In the genomic region with DNA sequence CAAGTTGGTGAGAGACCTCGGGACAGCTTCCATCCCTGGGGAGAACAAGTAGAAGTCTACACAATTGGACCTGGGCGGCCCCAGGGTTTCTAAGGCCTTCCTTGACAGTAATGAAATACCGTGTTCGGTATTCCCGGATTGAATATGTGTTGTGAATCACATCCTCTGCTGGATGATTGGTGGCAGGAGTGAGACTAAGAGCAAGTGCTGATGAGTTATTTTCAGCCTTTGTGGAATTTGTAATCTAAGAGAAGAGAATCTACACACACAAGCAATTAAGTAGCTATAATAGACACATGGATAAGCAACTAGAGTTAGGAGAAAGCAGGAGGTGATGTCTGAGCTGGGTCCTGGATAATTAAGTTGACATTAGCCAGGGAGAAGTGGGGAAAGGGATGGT, we compare ENCODE assay signal across 19 cellular contexts.
DNase-seq lines count a peak whose midpoint lies in the region; ATAC-seq and TF ChIP-seq lines count a peak whose summit lies in the region.
"Had no signal": no experiment of that assay in that cellular context is flagged by ENCODE, and none has a peak within 500 bp of the region (broad histone marks: within the 10 kb centered on the region; RNA-seq: fewer than 3 reads in every experiment).

No MANE protein-coding gene starts in this region.

- no peak overlapping the region for H3K4me3 ChIP-seq in right atrium auricular region
- H3K4me3 ChIP-seq in heart left ventricle, result no peak overlapping the region
- H3K4me3 ChIP-seq in left ventricle myocardium inferior, result no peak overlapping the region
- H3K4me3 ChIP-seq in right cardiac atrium (ENCODE audit: low read length), result no peak overlapping the region
- H3K4me3 ChIP-seq in esophagus muscularis mucosa, result no peak overlapping the region
- H3K4me3 ChIP-seq: A549; BLaER1 treated with 17β-estradiol and CSF1 and Interleukin-3, amounts not matched to agents 10 nM and 100 nM; GM12878 had no signal

- TF ChIP-seq CTCF in right atrium auricular region (IDR thresholded peaks at IDR 0.05), result no peak
- no peak for TF ChIP-seq CTCF in heart left ventricle (IDR thresholded peaks at IDR 0.05)
- no peak for TF ChIP-seq CTCF in left ventricle myocardium inferior (IDR thresholded peaks at IDR 0.05; ENCODE audit: borderline replicate concordance)
- no peak for TF ChIP-seq CTCF in esophagus muscularis mucosa (IDR thresholded peaks at IDR 0.05)

- H3K4me1 ChIP-seq in right atrium auricular region (no peaks in the 10 kb centered on the region), heart left ventricle (peaks cover 0 to 6% (median 0%) of the 10 kb centered on the region in 12 donors), left ventricle myocardium inferior (peaks cover under 1% of the 10 kb centered on the region), right cardiac atrium (ENCODE audit: control insufficient read depth, insufficient read depth, low read length) (no peaks in the 10 kb centered on the region), esophagus muscularis mucosa (no peaks in the 10 kb centered on the region)
- H3K4me1 ChIP-seq: A549, Caco-2 had no signal

- no peak for TF ChIP-seq POLR2A in heart left ventricle (IDR thresholded peaks at IDR 0.05)
- no peak for TF ChIP-seq POLR2A in esophagus muscularis mucosa (IDR thresholded peaks at IDR 0.05; ENCODE audit: low read depth)

- H3K27ac ChIP-seq in right atrium auricular region (no peak overlapping the region), heart left ventricle (peak overlapping the region in 4 of 12 donors; percentile 13 to 43 (median 22)), left ventricle myocardium inferior (replicated peaks) (peak overlapping the region; percentile 21), right cardiac atrium (ENCODE audit: low read length) (peak overlapping the region; percentile 26), esophagus muscularis mucosa (replicated peaks in 1 of 4) (no peak overlapping the region)
- H3K27ac ChIP-seq: 22Rv1; A549; BLaER1 treated with 17β-estradiol and CSF1 and Interleukin-3, amounts not matched to agents 10 nM and 100 nM; C4-2B had no signal

- intact Hi-C loops in Right ventricle myocardium inferior (cut with DNase I), result loop anchor here (5.0 kb wide), 3 partner anchors 36 to 76 kb away; partner anchors contain the start of gene VWC2
- intact Hi-C loops in heart left ventricle (cut with DNase I), result loop anchor here in 1 of 10 donors (5.0 kb wide), 1 partner anchor 66 kb away; no protein-coding TSS in a partner anchor
- intact Hi-C loops in left ventricle myocardium inferior (cut with micrococcal nuclease), result no loop called here
- intact Hi-C loops in right cardiac atrium (cut with DNase I), result no loop called here
- intact Hi-C loops in esophagus muscularis mucosa (cut with DNase I), result no loop called here

- WGBS in heart left ventricle, 4 donors, result 54 to 65% (median 60%) methylated on average over 5 of the region's 5 CpGs
- 72% methylated on average over 5 of the region's 5 CpGs for WGBS in right cardiac atrium
- 65% methylated on average over 5 of the region's 5 CpGs for WGBS in esophagus muscularis mucosa

- no peaks in the 10 kb centered on the region for H3K27me3 ChIP-seq in right atrium auricular region
- H3K27me3 ChIP-seq in heart left ventricle, result no peaks in the 10 kb centered on the region
- no peaks in the 10 kb centered on the region for H3K27me3 ChIP-seq in left ventricle myocardium inferior (ENCODE audit: low read depth)
- no peaks in the 10 kb centered on the region for H3K27me3 ChIP-seq in right cardiac atrium (ENCODE audit: control insufficient read depth, insufficient read depth)
- H3K27me3 ChIP-seq in esophagus muscularis mucosa, result peaks cover 0 to 5% (median 0%) of the 10 kb centered on the region in 4 donors
- H3K27me3 ChIP-seq: BLaER1 treated with 17β-estradiol and CSF1 and Interleukin-3, amounts not matched to agents 10 nM and 100 nM had no signal

- H3K36me3 ChIP-seq in right atrium auricular region (no peaks in the 10 kb centered on the region), heart left ventricle (no peaks in the 10 kb centered on the region), left ventricle myocardium inferior (no peaks in the 10 kb centered on the region), esophagus muscularis mucosa (no peaks in the 10 kb centered on the region)
- H3K36me3 ChIP-seq: BLaER1 treated with 17β-estradiol and CSF1 and Interleukin-3, amounts not matched to agents 10 nM and 100 nM had no signal

- no peak for TF ChIP-seq EP300 in esophagus muscularis mucosa (IDR thresholded peaks at IDR 0.05)

- no peak for DNase-seq in Right ventricle myocardium inferior (ENCODE audit: missing footprints)
- no peak for DNase-seq in right atrium auricular region (ENCODE audit: low spot score)
- no peak for DNase-seq in heart left ventricle
- DNase-seq in left ventricle myocardium inferior, result no peak
- DNase-seq in right cardiac atrium, result no peak
- no peak for DNase-seq in esophagus muscularis mucosa (ENCODE audit: extremely low spot score)
- DNase-seq: AML-193; Caco-2; Calu3; CD4-positive, alpha-beta T cell; CD8-positive, alpha-beta T cell; DMS79 treated with DMSO at 0.1 percent for 48 hours; GF-D8 had no signal

- peak; percentile 48 for ATAC-seq in Right ventricle myocardium inferior
- ATAC-seq in heart left ventricle, result peak in 3 of 4 donors; percentile 36 to 60 (median 50)
- ATAC-seq in right cardiac atrium, result peak in 1 of 2 donors; percentile 35
- no peak for ATAC-seq in GM19452 (IDR thresholded peaks at IDR 0.05; ENCODE audit: unreplicated experiment)
- ATAC-seq: A549; CD8-positive, alpha-beta T cell; GM12878 had no signal

- H3K9me3 ChIP-seq in right atrium auricular region, result no peaks in the 10 kb centered on the region
- no peaks in the 10 kb centered on the region for H3K9me3 ChIP-seq in heart left ventricle
- H3K9me3 ChIP-seq in left ventricle myocardium inferior (replicated peaks), result no peaks in the 10 kb centered on the region
- H3K9me3 ChIP-seq in right cardiac atrium (ENCODE audit: control insufficient read depth, low read length), result no peaks in the 10 kb centered on the region
- no peaks in the 10 kb centered on the region for H3K9me3 ChIP-seq in esophagus muscularis mucosa
- H3K9me3 ChIP-seq: A549, Caco-2 had no signal

Comparison
In these comparisons a context has a peak if more than half of its experiments do, and no peak if none do; other contexts are left out.
1. H3K27ac ChIP-seq: peak in left ventricle myocardium inferior (single experiment) and right cardiac atrium (single experiment); none in right atrium auricular region (0 of 2) and esophagus muscularis mucosa (0 of 4).